3 cellular contexts compared by ENCODE assay signal in genomic region chr3:126351086-126351770, GRCh38.
TF ChIP-seq lines count a peak whose summit lies in the region.

No MANE protein-coding gene starts in this region.

TF ChIP-seq in IMR-90, 13 proteins besides CTCF, POLR2A, EP300 and RAD21:
- TF ChIP-seq CHD1 (IDR thresholded peaks at IDR 0.05; ENCODE audit: low read depth, low read length): no peak
- TF ChIP-seq SMC3 (IDR thresholded peaks at IDR 0.05; ENCODE audit: low read depth, low read length): no peak
- no peak for TF ChIP-seq BHLHE40 (IDR thresholded peaks at IDR 0.05; ENCODE audit: low read depth, low read length)
- TF ChIP-seq RFX5 (IDR thresholded peaks at IDR 0.05; ENCODE audit: low read depth, low read length): no peak
- no peak for TF ChIP-seq FOS (IDR thresholded peaks at IDR 0.05; ENCODE audit: low read depth, low read length)
- TF ChIP-seq MXI1 (IDR thresholded peaks at IDR 0.05; ENCODE audit: borderline replicate concordance, low read depth, low read length): no peak
- TF ChIP-seq MAZ (IDR thresholded peaks at IDR 0.05; ENCODE audit: borderline replicate concordance, low read depth, low read length): no peak
- TF ChIP-seq ELK1 (IDR thresholded peaks at IDR 0.05; ENCODE audit: borderline replicate concordance, low read depth, low read length): no peak
- no peak for TF ChIP-seq MAFK (IDR thresholded peaks at IDR 0.05; ENCODE audit: low read depth, low read length)
- no peak for TF ChIP-seq USF2 (IDR thresholded peaks at IDR 0.05; ENCODE audit: low read depth, low read length)
- no peak for TF ChIP-seq NFE2L2 (IDR thresholded peaks at IDR 0.05; ENCODE audit: low read depth, low read length)
- no peak for TF ChIP-seq RCOR1 (IDR thresholded peaks at IDR 0.05; ENCODE audit: insufficient replicate concordance, low read length)
- TF ChIP-seq CEBPB (IDR thresholded peaks at IDR 0.05; ENCODE audit: low read depth, low read length): no peak

TF ChIP-seq in WTC11, 78 proteins besides CTCF, POLR2A, EP300 and RAD21:
- TF ChIP-seq PRDM15 (CRISPR knock-in tag; IDR thresholded peaks at IDR 0.05) (no peak), ZNF425 (CRISPR knock-in tag; conservative IDR thresholded peaks at IDR 0.05) (no peak), FOXK1 (CRISPR knock-in tag; IDR thresholded peaks at IDR 0.05) (no peak), SMAD4 (CRISPR knock-in tag; IDR thresholded peaks at IDR 0.05) (no peak), JUN (CRISPR knock-in tag; IDR thresholded peaks at IDR 0.05) (no peak), CREM (CRISPR knock-in tag; IDR thresholded peaks at IDR 0.05) (no peak), IRF1 (CRISPR knock-in tag; IDR thresholded peaks at IDR 0.05) (no peak), IRF2 (CRISPR knock-in tag; IDR thresholded peaks at IDR 0.05; ENCODE audit: borderline replicate concordance, low read depth) (no peak)

TF ChIP-seq in HepG2, 621 proteins besides CTCF, POLR2A, EP300 and RAD21:
- TF ChIP-seq ZNF770 (CRISPR knock-in tag; IDR thresholded peaks at IDR 0.05) (0 out of 2 replicates have a peak, but pooled peaks have one; percentile 19), ZBTB44 (CRISPR knock-in tag; IDR thresholded peaks at IDR 0.05) (no peak)
TF ChIP-seq in HepG2: peak in this region for 1.
